ENCODE assay signal across 8 cellular contexts in genomic region chr1:26431979-26432695, GRCh38. TPM values are rescaled to one million over a fixed set of nuclear protein-coding genes. Genes with fewer than 3 reads are reported as not detected.
DNase-seq lines count a peak whose midpoint lies in the region; ATAC-seq and TF ChIP-seq lines count a peak whose summit lies in the region.

A gene with protein sequence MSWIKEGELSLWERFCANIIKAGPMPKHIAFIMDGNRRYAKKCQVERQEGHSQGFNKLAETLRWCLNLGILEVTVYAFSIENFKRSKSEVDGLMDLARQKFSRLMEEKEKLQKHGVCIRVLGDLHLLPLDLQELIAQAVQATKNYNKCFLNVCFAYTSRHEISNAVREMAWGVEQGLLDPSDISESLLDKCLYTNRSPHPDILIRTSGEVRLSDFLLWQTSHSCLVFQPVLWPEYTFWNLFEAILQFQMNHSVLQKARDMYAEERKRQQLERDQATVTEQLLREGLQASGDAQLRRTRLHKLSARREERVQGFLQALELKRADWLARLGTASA (plus strand): TSS chr1:26432321. CDS start chr1:26432946, 625 bp downstream.

- ATAC-seq in HG03432 (IDR thresholded peaks at IDR 0.05; ENCODE audit: unreplicated experiment): peak; percentile 91

- peak within 1 kb of the TSS; percentile 89 for H3K4me3 ChIP-seq in kidney epithelial cell (ENCODE audit: low read depth, low read length)

- DNase-seq in AG20443 (ENCODE audit: low spot score) (peak; percentile 100), NCI-H510A (lab: John Stamatoyannopoulos, UW) (peak; percentile 94), cerebellum (ENCODE audit: low spot score) (peak; percentile 96), kidney epithelial cell (ENCODE audit: low read depth) (peak; percentile 80)
- DNase-seq in activated CD4-positive, alpha-beta T cell treated with anti-CD3 and anti-CD28 coated beads for 1 hour: peak; percentile 99
- peak; percentile 97 to 98 for DNase-seq in stimulated activated CD4-positive, alpha-beta T cell treated with anti-CD3 and anti-CD28 coated beads, Interleukin-15, amount 100 ng/mL, for 48 hours (ENCODE audit: low read depth in 2 of 2)

- no peaks in the 10 kb centered on the region for H3K36me3 ChIP-seq in kidney epithelial cell (ENCODE audit: control insufficient read depth, insufficient read depth, low read length)

- TF ChIP-seq CTCF in kidney epithelial cell (IDR thresholded peaks at IDR 0.05; ENCODE audit: insufficient read depth, low read length, poor library complexity, severe bottlenecking): no peak

- peak; percentile 94 for TF ChIP-seq POLR2A in GM19099 (IDR thresholded peaks at IDR 0.05; ENCODE audit: extremely low read depth, insufficient read length, low read depth)

- H3K27me3 ChIP-seq in kidney epithelial cell (ENCODE audit: control insufficient read depth, insufficient read depth, low read length): no peaks in the 10 kb centered on the region

RNA-seq across cellular contexts. Expression of the gene that starts here (rescaled TPM):
- total RNA-seq in cerebellum (33.3 TPM), kidney epithelial cell (43.8 and 52.7 TPM in 2 replicates)

Comparison
In these comparisons a context has a peak if more than half of its experiments do, and no peak if none do; other contexts are left out.
1. Peak in every context shown above with its lines: DNase-seq, ATAC-seq and H3K4me3 ChIP-seq.